ENCODE assay signal across 1 cellular context in genomic region chr9:89310486-89311345, GRCh38.
A peak's percentile ranks its signal among the peaks of the same experiment; 100 is the strongest.
TF ChIP-seq lines count a peak whose summit lies in the region.

Gene CKS2, plus strand, starts transcription at chr9:89311195. Its CDS starts 98 bp downstream, at chr9:89311293.

TF ChIP-seq in A549, 52 proteins besides CTCF, POLR2A, EP300 and RAD21 (continued from another document):
- TF ChIP-seq, protein P1, sequence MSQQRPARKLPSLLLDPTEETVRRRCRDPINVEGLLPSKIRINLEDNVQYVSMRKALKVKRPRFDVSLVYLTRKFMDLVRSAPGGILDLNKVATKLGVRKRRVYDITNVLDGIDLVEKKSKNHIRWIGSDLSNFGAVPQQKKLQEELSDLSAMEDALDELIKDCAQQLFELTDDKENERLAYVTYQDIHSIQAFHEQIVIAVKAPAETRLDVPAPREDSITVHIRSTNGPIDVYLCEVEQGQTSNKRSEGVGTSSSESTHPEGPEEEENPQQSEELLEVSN (IDR thresholded peaks at IDR 0.05; ENCODE audit: borderline replicate concordance, low read depth), result peak; percentile 37; the same call in 1 of the 2 replicates
- TF ChIP-seq ZC3H11A (IDR thresholded peaks at IDR 0.05) (no peak), BHLHE40 (IDR thresholded peaks at IDR 0.05; ENCODE audit: low read depth, low read length) (no peak), PBX3 (IDR thresholded peaks at IDR 0.05) (peak; percentile 56; the same call in 1 of the 2 replicates), CHD4 (IDR thresholded peaks at IDR 0.05; ENCODE audit: borderline replicate concordance) (no peak), RFX5 (IDR thresholded peaks at IDR 0.05) (peak; percentile 98)
- TF ChIP-seq, protein P2, sequence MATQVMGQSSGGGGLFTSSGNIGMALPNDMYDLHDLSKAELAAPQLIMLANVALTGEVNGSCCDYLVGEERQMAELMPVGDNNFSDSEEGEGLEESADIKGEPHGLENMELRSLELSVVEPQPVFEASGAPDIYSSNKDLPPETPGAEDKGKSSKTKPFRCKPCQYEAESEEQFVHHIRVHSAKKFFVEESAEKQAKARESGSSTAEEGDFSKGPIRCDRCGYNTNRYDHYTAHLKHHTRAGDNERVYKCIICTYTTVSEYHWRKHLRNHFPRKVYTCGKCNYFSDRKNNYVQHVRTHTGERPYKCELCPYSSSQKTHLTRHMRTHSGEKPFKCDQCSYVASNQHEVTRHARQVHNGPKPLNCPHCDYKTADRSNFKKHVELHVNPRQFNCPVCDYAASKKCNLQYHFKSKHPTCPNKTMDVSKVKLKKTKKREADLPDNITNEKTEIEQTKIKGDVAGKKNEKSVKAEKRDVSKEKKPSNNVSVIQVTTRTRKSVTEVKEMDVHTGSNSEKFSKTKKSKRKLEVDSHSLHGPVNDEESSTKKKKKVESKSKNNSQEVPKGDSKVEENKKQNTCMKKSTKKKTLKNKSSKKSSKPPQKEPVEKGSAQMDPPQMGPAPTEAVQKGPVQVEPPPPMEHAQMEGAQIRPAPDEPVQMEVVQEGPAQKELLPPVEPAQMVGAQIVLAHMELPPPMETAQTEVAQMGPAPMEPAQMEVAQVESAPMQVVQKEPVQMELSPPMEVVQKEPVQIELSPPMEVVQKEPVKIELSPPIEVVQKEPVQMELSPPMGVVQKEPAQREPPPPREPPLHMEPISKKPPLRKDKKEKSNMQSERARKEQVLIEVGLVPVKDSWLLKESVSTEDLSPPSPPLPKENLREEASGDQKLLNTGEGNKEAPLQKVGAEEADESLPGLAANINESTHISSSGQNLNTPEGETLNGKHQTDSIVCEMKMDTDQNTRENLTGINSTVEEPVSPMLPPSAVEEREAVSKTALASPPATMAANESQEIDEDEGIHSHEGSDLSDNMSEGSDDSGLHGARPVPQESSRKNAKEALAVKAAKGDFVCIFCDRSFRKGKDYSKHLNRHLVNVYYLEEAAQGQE (IDR thresholded peaks at IDR 0.05), result no peak
- TF ChIP-seq, protein P3, sequence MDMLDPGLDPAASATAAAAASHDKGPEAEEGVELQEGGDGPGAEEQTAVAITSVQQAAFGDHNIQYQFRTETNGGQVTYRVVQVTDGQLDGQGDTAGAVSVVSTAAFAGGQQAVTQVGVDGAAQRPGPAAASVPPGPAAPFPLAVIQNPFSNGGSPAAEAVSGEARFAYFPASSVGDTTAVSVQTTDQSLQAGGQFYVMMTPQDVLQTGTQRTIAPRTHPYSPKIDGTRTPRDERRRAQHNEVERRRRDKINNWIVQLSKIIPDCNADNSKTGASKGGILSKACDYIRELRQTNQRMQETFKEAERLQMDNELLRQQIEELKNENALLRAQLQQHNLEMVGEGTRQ (IDR thresholded peaks at IDR 0.05), result peak; percentile 79
